9 cellular contexts compared by ENCODE assay signal in genomic region chr14:74945261-74945851, GRCh38. TPM values are rescaled to one million over a fixed set of nuclear protein-coding genes. Genes with fewer than 3 reads are reported as not detected.
A peak's percentile ranks its signal among the peaks of the same experiment; 100 is the strongest.
DNase-seq lines count a peak whose midpoint lies in the region; ATAC-seq, FAIRE-seq and TF ChIP-seq lines count a peak whose summit lies in the region.
"Had no signal": no experiment of that assay in that cellular context is flagged by ENCODE, and none has a peak within 500 bp of the region (broad histone marks: within the 10 kb centered on the region; RNA-seq: fewer than 3 reads in every experiment).

No MANE protein-coding gene starts in this region.

- H3K79me2 ChIP-seq in DND-41 (ENCODE audit: insufficient read depth, low read length), result no peaks in the 10 kb centered on the region
- H3K79me2 ChIP-seq in PC-3 (ENCODE audit: low read length), result no peaks in the 10 kb centered on the region
- H3K79me2 ChIP-seq in fibroblast of lung (ENCODE audit: control insufficient read depth, insufficient read depth, low read length), result no peaks in the 10 kb centered on the region

- H3K27ac ChIP-seq in DND-41 (ENCODE audit: low read length) (no peak overlapping the region), PC-3 (ENCODE audit: low read length) (peak overlapping the region; percentile 71), fibroblast of lung (ENCODE audit: insufficient read depth, low read length) (no peak overlapping the region), tibial artery (peak overlapping the region; percentile 67 to 79), uterus (no peak overlapping the region)
- H3K27ac ChIP-seq: HL-60 had no signal

- H4K20me1 ChIP-seq in DND-41 (ENCODE audit: insufficient read depth, low read length), result no peaks in the 10 kb centered on the region
- H4K20me1 ChIP-seq in PC-3 (ENCODE audit: low read length), result no peaks in the 10 kb centered on the region
- H4K20me1 ChIP-seq in fibroblast of lung (ENCODE audit: control insufficient read depth, extremely low read depth, insufficient read depth, low read length), result no peaks in the 10 kb centered on the region

- CTCF ChIA-PET in PC-3 (lab: Charles Lee), result interaction anchor here (0.5 to 1.2 kb wide), 9 partner anchors 22 to 143 kb away, joined by 3 to 7 read pairs (median 4); partner anchors contain the start of genes RPS6KL1 and ZC2HC1C

- POLR2A ChIA-PET in PC-3 (lab: Charles Lee; ENCODE audit: unreplicated experiment), result no interaction called here

- ATAC-seq in DND-41 (ENCODE audit: insufficient read depth, low read depth) (no peak), PC-3 (peak; percentile 20)

- FAIRE-seq in GM19239 (lab: Jason Lieb, UNC), result no peak
- no peak for FAIRE-seq in GM12891 (lab: Jason Lieb, UNC)

- no peaks in the 10 kb centered on the region for H3F3A ChIP-seq in PC-3 (ENCODE audit: low read length, unreplicated experiment)

- H3K9me3 ChIP-seq in DND-41 (ENCODE audit: insufficient read depth, low read length, severe bottlenecking) (no peaks in the 10 kb centered on the region), PC-3 (ENCODE audit: low read length) (no peaks in the 10 kb centered on the region), fibroblast of lung (ENCODE audit: control insufficient read depth, insufficient read depth, low read depth, low read length) (no peaks in the 10 kb centered on the region), tibial artery (no peaks in the 10 kb centered on the region), uterus (no peaks in the 10 kb centered on the region)

- TF ChIP-seq CTCF in DND-41 (IDR thresholded peaks at IDR 0.05; ENCODE audit: borderline replicate concordance, extremely low read depth, low read length, poor library complexity, severe bottlenecking) (peak; percentile 64), PC-3 (conservative IDR thresholded peaks at IDR 0.05; ENCODE audit: low read depth, low read length) (peak; percentile 82), fibroblast of lung (conservative IDR thresholded peaks at IDR 0.05 in 1 of 2, IDR thresholded peaks at IDR 0.05 in 1 of 2; ENCODE audit: low read depth in 1 of 2, low read length in 2 of 2) (peak; percentile 30 to 53), tibial artery (IDR thresholded peaks at IDR 0.05) (peak in 1 of 2 experiments; percentile 14), uterus (IDR thresholded peaks at IDR 0.05) (peak in 1 of 4 experiments; percentile 13)

- no peaks in the 10 kb centered on the region for H3K27me3 ChIP-seq in DND-41 (ENCODE audit: insufficient read depth, low read length, poor library complexity)
- no peaks in the 10 kb centered on the region for H3K27me3 ChIP-seq in PC-3 (ENCODE audit: low read length)
- no peaks in the 10 kb centered on the region for H3K27me3 ChIP-seq in fibroblast of lung (ENCODE audit: control insufficient read depth, insufficient read depth, low read length)
- H3K27me3 ChIP-seq in tibial artery, result no peaks in the 10 kb centered on the region
- no peaks in the 10 kb centered on the region for H3K27me3 ChIP-seq in uterus

- H3K4me3 ChIP-seq in DND-41 (ENCODE audit: low read depth in 1 of 2, low read length in 2 of 2) (no peak overlapping the region), PC-3 (ENCODE audit: low read length) (no peak overlapping the region), fibroblast of lung (replicated peaks in 1 of 4; ENCODE audit: control extremely low read depth in 1 of 4, insufficient read depth in 1 of 4, low read depth in 3 of 4, low read length in 4 of 4) (no peak overlapping the region), tibial artery (no peak overlapping the region), uterus (no peak overlapping the region)

- no peaks in the 10 kb centered on the region for H3K9me2 ChIP-seq in PC-3 (replicated peaks; ENCODE audit: low read length)

- H3K4me2 ChIP-seq in DND-41 (ENCODE audit: insufficient read depth, low read length) (no peak overlapping the region), PC-3 (ENCODE audit: low read length) (peak overlapping the region; percentile 26), fibroblast of lung (ENCODE audit: extremely low read depth, insufficient read depth, low read length) (no peak overlapping the region)

- DNase-seq in 8988T, result peak; percentile 64
- DNase-seq in DND-41, result peak; percentile 32
- peak; percentile 49 for DNase-seq in PC-3
- DNase-seq in fibroblast of lung (ENCODE audit: low read depth in 2 of 2), result peak in 1 of 2 donors; percentile 14
- peak in 1 of 2 donors; percentile 21 for DNase-seq in tibial artery
- DNase-seq in uterus, result no peak
- DNase-seq in GM19239 (ENCODE audit: insufficient read length, low spot score), result no peak
- DNase-seq in GM12891 (ENCODE audit: insufficient read length, low spot score), result no peak

- H2AFZ ChIP-seq in DND-41 (ENCODE audit: low read depth, low read length) (no peak overlapping the region), PC-3 (ENCODE audit: low read length) (0 out of 2 replicates have a peak overlapping the region, but pooled peaks have one; percentile 11), fibroblast of lung (ENCODE audit: low read length) (no peak overlapping the region)

- TF ChIP-seq POLR2A in uterus (IDR thresholded peaks at IDR 0.05) (no peak), GM12891 (IDR thresholded peaks at IDR 0.05; ENCODE audit: low read depth, low read length) (no peak)

- no peaks in the 10 kb centered on the region for H3K4me1 ChIP-seq in DND-41 (ENCODE audit: insufficient read depth, low read length)
- peaks cover 16% of the 10 kb centered on the region for H3K4me1 ChIP-seq in PC-3 (ENCODE audit: insufficient read depth, low read length)
- peaks cover 14% of the 10 kb centered on the region for H3K4me1 ChIP-seq in fibroblast of lung (ENCODE audit: control insufficient read depth, extremely low read depth, insufficient read depth, low read length)
- H3K4me1 ChIP-seq in tibial artery, result peaks cover 0 to 57% (median 46%) of the 10 kb centered on the region in 4 donors
- H3K4me1 ChIP-seq in uterus, result peaks cover 0 to 18% of the 10 kb centered on the region in 2 donors

- H3K9ac ChIP-seq in DND-41 (ENCODE audit: low read depth, low read length), result no peak overlapping the region
- H3K9ac ChIP-seq in PC-3 (ENCODE audit: low read length), result peak overlapping the region; percentile 21; the same call in 1 of the 2 replicates
- no peak overlapping the region for H3K9ac ChIP-seq in fibroblast of lung (ENCODE audit: insufficient read depth, low read length)

- intact Hi-C loops in PC-3 (cut with micrococcal nuclease) (loop anchor here (2.0 to 10.0 kb wide), 2 partner anchors 43 to 139 kb away; no protein-coding TSS in a partner anchor), tibial artery (cut with DNase I; ENCODE audit: low total_unique reads) (loop anchor here (5.0 kb wide), 1 partner anchor 67 kb away; no protein-coding TSS in a partner anchor), uterus (cut with DNase I; ENCODE audit: low total_unique reads) (no loop called here)

- BruUV-seq in PC-3 (replicated peaks; lab: Mats Ljungman, UMichigan), result no TSS peak

- H3K36me3 ChIP-seq in DND-41 (ENCODE audit: insufficient read depth, low read length) (no peaks in the 10 kb centered on the region), PC-3 (ENCODE audit: low read depth, low read length) (no peaks in the 10 kb centered on the region), fibroblast of lung (ENCODE audit: control insufficient read depth, insufficient read depth, low read length) (no peaks in the 10 kb centered on the region), tibial artery (peaks cover 8 to 42% (median 38%) of the 10 kb centered on the region in 3 donors), uterus (no peaks in the 10 kb centered on the region)

TF ChIP-seq in GM12891, 5 proteins besides CTCF, POLR2A, EP300 and RAD21:
- TF ChIP-seq PAX5 (IDR thresholded peaks at IDR 0.05; ENCODE audit: insufficient read depth, low read length, severe bottlenecking), result no peak
- TF ChIP-seq TAF1 (IDR thresholded peaks at IDR 0.05; ENCODE audit: low read depth, low read length), result no peak
- no peak for TF ChIP-seq SPI1 (IDR thresholded peaks at IDR 0.05; ENCODE audit: low read depth, low read length)
- TF ChIP-seq POLR2AphosphoS5 (IDR thresholded peaks at IDR 0.05; ENCODE audit: low read depth, low read length), result no peak
- TF ChIP-seq POU2F2 (IDR thresholded peaks at IDR 0.05; ENCODE audit: low read depth, low read length), result no peak
TF ChIP-seq in GM12891: peak in this region for 0.

RNA-seq across cellular contexts. Expression of gene PGF, which starts 10.0 kb away (rescaled TPM):
- total RNA-seq in PC-3 (2014; rRNA removed) (0.26 and 1.5 TPM in 2 replicates), fibroblast of lung (4.6 and 7.6 TPM in 2 replicates), uterus (10 to 100 TPM in 2 of 4 donors, 1 to 10 TPM in 2; 2.7 to 32.4 (median 15.4) TPM)
- polyA plus RNA-seq in fibroblast of lung, result 0.84 and 1.1 TPM in 2 replicates
- 2.1 and 2.4 TPM in 2 replicates for polyA plus RNA-seq in fibroblast of lung (2012)
- 0.52 and 4.4 TPM in 2 replicates for polyA minus RNA-seq in fibroblast of lung (ENCODE audit: low replicate concordance)
- 3.9 TPM for polyA plus RNA-seq in GM12891 (2012; ENCODE audit: low read depth, missing spikeins)

RNA-seq across cellular contexts. Expression of gene RPS6KL1, which starts 22.3 kb away (rescaled TPM):
- total RNA-seq in PC-3 (2014; rRNA removed), result 16.0 and 17.9 TPM in 2 replicates
- 0.26 and 1.2 TPM in 2 replicates for total RNA-seq in fibroblast of lung
- polyA plus RNA-seq in fibroblast of lung, result 0.52 and 1.4 TPM in 2 replicates
- polyA plus RNA-seq in fibroblast of lung (2012), result 0.26 and 1.2 TPM in 2 replicates
- not detected in 2 replicates for polyA minus RNA-seq in fibroblast of lung (ENCODE audit: low replicate concordance)
- 10 to 100 TPM in 1 of 4 donors, 1 to 10 TPM in 1, under 1 TPM in 1, not detected in 1; 0.26 to 11.1 (median 3.0) TPM for total RNA-seq in uterus
- 1.0 TPM for polyA plus RNA-seq in GM12891 (2012; ENCODE audit: low read depth, missing spikeins)

RNA-seq across cellular contexts. Expression of gene EIF2B2, which starts 57.4 kb away (rescaled TPM):
- 96.8 and 113 TPM in 2 replicates for total RNA-seq in PC-3 (2014; rRNA removed)
- 30.2 and 34.2 TPM in 2 replicates for total RNA-seq in fibroblast of lung
- 83.6 and 120 TPM in 2 replicates for polyA plus RNA-seq in fibroblast of lung
- polyA plus RNA-seq in fibroblast of lung (2012), result 51.4 and 73.0 TPM in 2 replicates
- 40.7 and 49.0 TPM in 2 replicates for polyA minus RNA-seq in fibroblast of lung (ENCODE audit: low replicate concordance)
- total RNA-seq in uterus, result 10 to 100 TPM; 27.3 to 41.9 (median 35.5) TPM
- polyA plus RNA-seq in GM12891 (2012; ENCODE audit: low read depth, missing spikeins), result 49.2 TPM

Comparison
In these comparisons a context has a peak if more than half of its experiments do, and no peak if none do; other contexts are left out.
1. DNase-seq: peak in 8988T (single experiment), DND-41 (single experiment) and PC-3 (single experiment); none in uterus (0 of 2), GM19239 (single experiment) and GM12891 (single experiment).
2. H3K27ac ChIP-seq: peak in PC-3 (single experiment) and tibial artery (2 of 2); none in DND-41 (single experiment), fibroblast of lung (single experiment) and uterus (0 of 2).